8 cellular contexts compared by ENCODE assay signal in the genomic region with DNA sequence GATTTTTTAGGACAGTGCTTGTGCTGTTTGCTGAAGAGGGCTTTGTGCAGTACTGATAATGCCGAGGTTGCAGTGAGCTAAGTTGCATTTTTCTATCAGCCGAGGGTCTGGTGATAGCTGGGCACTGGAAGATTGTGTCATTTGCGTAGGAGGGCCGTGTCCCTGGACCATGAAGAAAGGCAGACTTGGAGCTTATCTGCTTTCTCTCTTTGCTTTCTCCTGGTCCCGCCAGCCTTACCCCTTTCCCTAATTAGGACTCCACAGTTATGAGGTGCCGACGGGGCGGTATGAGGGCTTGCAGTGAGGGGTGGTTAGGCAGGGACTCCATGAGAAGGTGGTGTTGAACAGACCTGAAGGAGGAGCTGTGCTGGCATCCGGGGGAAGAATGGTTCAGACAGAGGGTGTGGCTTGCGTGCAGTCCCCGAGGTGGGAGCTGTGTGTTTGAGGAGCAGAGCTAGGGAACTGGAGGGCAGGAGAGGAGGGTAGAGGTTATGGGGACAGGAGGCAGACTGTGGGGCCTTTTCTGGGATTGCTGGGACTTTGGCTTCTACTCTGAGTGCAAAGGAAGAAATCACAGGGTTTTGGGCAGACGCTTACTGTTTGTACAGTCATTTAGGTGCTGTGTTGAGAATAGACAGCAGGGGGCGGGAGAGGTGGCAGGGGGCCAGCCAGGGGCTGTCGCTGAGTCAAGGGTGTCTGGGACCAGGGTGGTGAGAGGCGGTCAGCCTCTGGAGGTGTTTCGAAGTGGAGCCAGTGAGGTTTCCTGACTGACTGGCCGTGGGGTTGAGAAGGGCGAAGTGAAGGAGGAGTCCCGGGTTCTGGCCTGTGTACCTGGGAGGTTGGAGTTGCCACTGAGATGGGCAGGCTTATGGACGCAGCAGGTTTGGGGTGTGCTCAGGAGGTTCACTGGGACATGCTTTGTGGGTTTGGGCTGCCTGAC. TPM values are rescaled to one million over a fixed set of nuclear protein-coding genes. Genes with fewer than 3 reads are reported as not detected.
DNase-seq lines count a peak whose midpoint lies in the region; TF ChIP-seq lines count a peak whose summit lies in the region.

No MANE protein-coding gene starts in this region.

- peak; percentile 60 for TF ChIP-seq CTCF in neural progenitor cell (IDR thresholded peaks at IDR 0.05)
- TF ChIP-seq CTCF in suprapubic skin (IDR thresholded peaks at IDR 0.05): peak; percentile 29 to 49

- TF ChIP-seq POLR2A in erythroblast (IDR thresholded peaks at IDR 0.05; ENCODE audit: low read length) (no peak), suprapubic skin (IDR thresholded peaks at IDR 0.05) (no peak)

- no peak overlapping the region for H3K9ac ChIP-seq in neural progenitor cell

- H3K36me3 Mint-ChIP-seq in neural progenitor cell: no peaks in the 10 kb centered on the region

- H2AFZ ChIP-seq in neural progenitor cell (replicated peaks): peak overlapping the region; percentile 90

- no peak overlapping the region for H3K4me3 ChIP-seq in neural progenitor cell
- H3K4me3 ChIP-seq in suprapubic skin: peak overlapping the region; percentile 23

- H3K4me3 Mint-ChIP-seq in neural progenitor cell: peak overlapping the region; percentile 45

- H3K27me3 ChIP-seq in neural progenitor cell (no peaks in the 10 kb centered on the region), suprapubic skin (no peaks in the 10 kb centered on the region)

- H3K9me3 ChIP-seq in neural progenitor cell (ENCODE audit: low read depth) (no peaks in the 10 kb centered on the region), suprapubic skin (no peaks in the 10 kb centered on the region)

- H4K20me1 ChIP-seq in neural progenitor cell (ENCODE audit: low read depth): no peaks in the 10 kb centered on the region

- H3K36me3 ChIP-seq in neural progenitor cell (no peaks in the 10 kb centered on the region), suprapubic skin (no peaks in the 10 kb centered on the region)

- no peaks in the 10 kb centered on the region for H3K27me3 Mint-ChIP-seq in neural progenitor cell (ENCODE audit: insufficient read depth, low read depth)

- no peaks in the 10 kb centered on the region for H3F3A ChIP-seq in neural progenitor cell (ENCODE audit: low read depth)

- no peak for TF ChIP-seq EP300 in suprapubic skin (IDR thresholded peaks at IDR 0.05)

- no peaks in the 10 kb centered on the region for H3K9me3 Mint-ChIP-seq in neural progenitor cell

- peaks cover 10% of the 10 kb centered on the region for H3K4me1 ChIP-seq in neural progenitor cell
- H3K4me1 ChIP-seq in suprapubic skin: peaks cover 19% of the 10 kb centered on the region

- H3K27ac ChIP-seq in neural progenitor cell (no peak overlapping the region), suprapubic skin (no peak overlapping the region)

- peaks cover 39% of the 10 kb centered on the region for H3K4me1 Mint-ChIP-seq in neural progenitor cell

- peak overlapping the region; percentile 47 for H3K27ac Mint-ChIP-seq in neural progenitor cell

- H3K4me2 ChIP-seq in neural progenitor cell: peak overlapping the region; percentile 64

- DNase-seq in COLO668 (lab: John Stamatoyannopoulos, UW; ENCODE audit: unreplicated experiment) (peak; percentile 7), GOT3 (lab: John Stamatoyannopoulos, UW) (peak; percentile 24), NCI-H526 treated with DMSO at 0.1 percent for 48 hours (lab: John Stamatoyannopoulos, UW) (peak; percentile 21), erythroblast (lab: John Stamatoyannopoulos, UW) (peak; percentile 48 to 49), neural progenitor cell (ENCODE audit: low spot score) (peak; percentile 67), suprapubic skin (ENCODE audit: low spot score in 2 of 2) (no peak), NCI-H2171 treated with DMSO at 0.1 percent for 48 hours (lab: John Stamatoyannopoulos, UW) (no peak)
- DNase-seq in activated CD8-positive, alpha-beta memory T cell treated with anti-CD3 and anti-CD28 coated beads, Interleukin-2, amount 50 U/mL, for 1 hour (ENCODE audit: extremely low read depth): peak; percentile 45

- 46% methylated on average over 20 of the region's 20 CpGs for WGBS in suprapubic skin

- H3K79me2 ChIP-seq in neural progenitor cell (ENCODE audit: low read depth): no peaks in the 10 kb centered on the region

RNA-seq across cellular contexts. Expression of a gene that starts 43.4 kb away (rescaled TPM):
- total RNA-seq in neural progenitor cell (ENCODE audit: low replicate concordance): not detected in 2 replicates
- 1 to 10 TPM in 1 of 4 donors, under 1 TPM in 2, not detected in 1; 0.34 to 2.5 (median 0.70) TPM for total RNA-seq in suprapubic skin

Comparison
In these comparisons a context has a peak if more than half of its experiments do, and no peak if none do; other contexts are left out.
1. DNase-seq: peak in COLO668 (single experiment), GOT3 (single experiment), NCI-H526 treated with DMSO at 0.1 percent for 48 hours (single experiment), activated CD8-positive, alpha-beta memory T cell treated with anti-CD3 and anti-CD28 coated beads, Interleukin-2, amount 50 U/mL, for 1 hour (single experiment), erythroblast (2 of 2) and neural progenitor cell (single experiment); none in suprapubic skin (0 of 2) and NCI-H2171 treated with DMSO at 0.1 percent for 48 hours (single experiment).